8 cellular contexts compared by ENCODE assay signal in the genomic region with DNA sequence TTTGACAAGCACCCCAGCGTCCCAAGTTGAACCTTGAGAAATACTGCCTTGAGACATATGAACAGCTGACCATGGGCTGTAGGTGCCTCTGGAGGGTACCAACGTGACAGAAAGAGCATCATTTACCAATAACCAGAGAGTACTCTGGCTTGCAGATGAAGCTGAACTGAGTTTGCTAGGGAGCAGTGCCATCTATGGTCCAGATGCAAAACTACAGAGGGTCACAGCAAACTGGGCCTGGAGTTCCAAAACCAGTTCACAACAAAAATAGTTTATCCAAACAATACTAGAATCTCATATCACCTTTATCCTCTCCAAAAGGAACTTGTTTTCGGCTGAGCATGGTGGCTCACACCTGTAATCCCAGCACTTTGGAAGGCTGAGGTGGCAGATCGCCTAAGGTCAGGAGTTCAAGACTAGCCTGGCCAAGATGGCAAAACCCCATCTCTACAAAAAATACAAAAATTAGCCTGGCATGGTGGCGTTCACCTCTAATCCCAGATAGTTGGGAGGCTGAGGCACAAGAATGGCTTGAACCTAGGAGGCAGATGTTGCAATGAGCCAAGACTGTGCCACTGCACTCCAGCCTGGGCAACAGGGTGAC.
DNase-seq lines count a peak whose midpoint lies in the region; ATAC-seq and TF ChIP-seq lines count a peak whose summit lies in the region.

No MANE protein-coding gene starts in this region.

- no peak overlapping the region for H3K4me3 ChIP-seq in left lung

- H3K4me3 Mint-ChIP-seq in chondrocyte (ENCODE audit: unreplicated experiment), result no peak overlapping the region
- no peak overlapping the region for H3K4me3 Mint-ChIP-seq in stimulated activated memory B cell treated with anti-CD40 and anti-IgM and Interleukin-4, amounts not matched to agents 10 μg/mL and 1 μg/mL and 100 μg/mL, for 72 hours

- no peaks in the 10 kb centered on the region for H3K9me3 ChIP-seq in left lung

- ATAC-seq in left lung (peak; percentile 50), HG03571 (IDR thresholded peaks at IDR 0.05; ENCODE audit: unreplicated experiment) (no peak)
- ATAC-seq in stimulated activated memory B cell treated with anti-CD40 and anti-IgM and Interleukin-4, amounts not matched to agents 10 μg/mL and 1 μg/mL and 100 μg/mL, for 72 hours, result peak; percentile 41

- peaks cover 22 to 36% of the 10 kb centered on the region in 2 donors for H3K4me1 ChIP-seq in left lung

- H3K27ac ChIP-seq in left lung, result no peak overlapping the region

- H3K9me3 Mint-ChIP-seq in chondrocyte (ENCODE audit: low read depth), result no peaks in the 10 kb centered on the region
- no peaks in the 10 kb centered on the region for H3K9me3 Mint-ChIP-seq in stimulated activated memory B cell treated with anti-CD40 and anti-IgM and Interleukin-4, amounts not matched to agents 10 μg/mL and 1 μg/mL and 100 μg/mL, for 72 hours

- TF ChIP-seq CTCF in chondrocyte (IDR thresholded peaks at IDR 0.05) (peak; percentile 89), left lung (IDR thresholded peaks at IDR 0.05) (peak; percentile 59 to 61)

- H3K27ac Mint-ChIP-seq in chondrocyte (ENCODE audit: unreplicated experiment), result peak overlapping the region; percentile 75
- H3K27ac Mint-ChIP-seq in stimulated activated memory B cell treated with anti-CD40 and anti-IgM and Interleukin-4, amounts not matched to agents 10 μg/mL and 1 μg/mL and 100 μg/mL, for 72 hours, result no peak overlapping the region

- peaks cover 49% of the 10 kb centered on the region for H3K4me1 Mint-ChIP-seq in chondrocyte (ENCODE audit: low read depth)
- no peaks in the 10 kb centered on the region for H3K4me1 Mint-ChIP-seq in stimulated activated memory B cell treated with anti-CD40 and anti-IgM and Interleukin-4, amounts not matched to agents 10 μg/mL and 1 μg/mL and 100 μg/mL, for 72 hours

- peak; percentile 51 for DNase-seq in DMS 273 (lab: John Stamatoyannopoulos, UW; ENCODE audit: unreplicated experiment)
- no peak for DNase-seq in DMS 273 treated with DMSO at 0.1 percent for 48 hours (lab: John Stamatoyannopoulos, UW)
- DNase-seq in HuH-7.5 (ENCODE audit: low spot score), result peak; percentile 24
- DNase-seq in T-helper 9 cell, result peak; percentile 3
- DNase-seq in chondrocyte (ENCODE audit: low spot score), result no peak
- DNase-seq in left lung, result no peak

- intact Hi-C loops in left lung (cut with DNase I), result loop anchor here in 1 of 2 donors (5.0 kb wide), 1 partner anchor 115 kb away; no protein-coding TSS in a partner anchor

- peaks cover 13% of the 10 kb centered on the region for H3K36me3 Mint-ChIP-seq in chondrocyte (ENCODE audit: low read depth)
- H3K36me3 Mint-ChIP-seq in stimulated activated memory B cell treated with anti-CD40 and anti-IgM and Interleukin-4, amounts not matched to agents 10 μg/mL and 1 μg/mL and 100 μg/mL, for 72 hours, result peaks cover 52% of the 10 kb centered on the region

- peaks cover 0 to 70% of the 10 kb centered on the region in 2 donors for H3K36me3 ChIP-seq in left lung

- no peaks in the 10 kb centered on the region for H3K27me3 ChIP-seq in left lung

- no peaks in the 10 kb centered on the region for H3K27me3 Mint-ChIP-seq in chondrocyte (ENCODE audit: low read depth)
- no peaks in the 10 kb centered on the region for H3K27me3 Mint-ChIP-seq in stimulated activated memory B cell treated with anti-CD40 and anti-IgM and Interleukin-4, amounts not matched to agents 10 μg/mL and 1 μg/mL and 100 μg/mL, for 72 hours

Comparison
In these comparisons a context has a peak if more than half of its experiments do, and no peak if none do; other contexts are left out.
1. DNase-seq: peak in DMS 273 (single experiment), HuH-7.5 (single experiment) and T-helper 9 cell (single experiment); none in DMS 273 treated with DMSO at 0.1 percent for 48 hours (single experiment), chondrocyte (single experiment) and left lung (0 of 2).